1 cellular context compared by ENCODE assay signal in genomic region chr16:10520869-10521578, GRCh38.
A peak's percentile ranks its signal among the peaks of the same experiment; 100 is the strongest.
TF ChIP-seq lines count a peak whose summit lies in the region.

No MANE protein-coding gene starts in this region.

TF ChIP-seq in HepG2, 621 proteins besides CTCF, POLR2A, EP300 and RAD21 (continued from another document and continues in another):
- TF ChIP-seq ZBTB4 (CRISPR knock-in tag; IDR thresholded peaks at IDR 0.05; ENCODE audit: borderline replicate concordance) = no peak
- no peak for TF ChIP-seq ZNF530 (CRISPR knock-in tag; IDR thresholded peaks at IDR 0.05; ENCODE audit: low read depth)
- 0 out of 2 replicates have a peak, but pooled peaks have one; percentile 11 for TF ChIP-seq ZMYM3 (CRISPR knock-in tag; IDR thresholded peaks at IDR 0.05)
- peak; percentile 55 for TF ChIP-seq ZNF781 (CRISPR knock-in tag; IDR thresholded peaks at IDR 0.05; ENCODE audit: borderline replicate concordance, not compliant biosample characterization)
- no peak for TF ChIP-seq ZNF446 (CRISPR knock-in tag; IDR thresholded peaks at IDR 0.05)
- no peak for TF ChIP-seq HMG20A (CRISPR knock-in tag; IDR thresholded peaks at IDR 0.05; ENCODE audit: borderline replicate concordance)
- TF ChIP-seq BRCA1 (CRISPR knock-in tag; IDR thresholded peaks at IDR 0.05) = 0 out of 2 replicates have a peak, but pooled peaks have one; percentile 71
- no peak for TF ChIP-seq ZNF570 (CRISPR knock-in tag; IDR thresholded peaks at IDR 0.05; ENCODE audit: borderline replicate concordance)
- TF ChIP-seq ZHX1 (CRISPR knock-in tag; IDR thresholded peaks at IDR 0.05; ENCODE audit: low read depth) = no peak
- no peak for TF ChIP-seq IKZF5 (CRISPR knock-in tag; IDR thresholded peaks at IDR 0.05)
- no peak for TF ChIP-seq RARA (CRISPR knock-in tag; IDR thresholded peaks at IDR 0.05)
- no peak for TF ChIP-seq TCF7 (IDR thresholded peaks at IDR 0.05; ENCODE audit: low read depth)
- peak; percentile 11; the same call in 1 of the 2 replicates for TF ChIP-seq HOXA3 (CRISPR knock-in tag; IDR thresholded peaks at IDR 0.05)
- TF ChIP-seq SMYD3 (CRISPR knock-in tag; IDR thresholded peaks at IDR 0.05) = no peak
- TF ChIP-seq TEAD2 (CRISPR knock-in tag; IDR thresholded peaks at IDR 0.05) = no peak
- TF ChIP-seq ZNF367 (CRISPR knock-in tag; IDR thresholded peaks at IDR 0.05; ENCODE audit: borderline replicate concordance) = no peak
- 0 out of 2 replicates have a peak, but pooled peaks have one; percentile 17 for TF ChIP-seq ZSCAN9 (CRISPR knock-in tag; IDR thresholded peaks at IDR 0.05; ENCODE audit: borderline replicate concordance)
- peak; percentile 9; the same call in 1 of the 2 replicates for TF ChIP-seq ZNF574 (CRISPR knock-in tag; IDR thresholded peaks at IDR 0.05)
- TF ChIP-seq MXD4 (CRISPR knock-in tag; IDR thresholded peaks at IDR 0.05) = 0 out of 2 replicates have a peak, but pooled peaks have one; percentile 17
- no peak for TF ChIP-seq ZNF879 (CRISPR knock-in tag; IDR thresholded peaks at IDR 0.05)
- no peak for TF ChIP-seq GATAD2A (CRISPR knock-in tag; IDR thresholded peaks at IDR 0.05)
- TF ChIP-seq ZFY (CRISPR knock-in tag; IDR thresholded peaks at IDR 0.05) = peak; percentile 3; the same call in 1 of the 2 replicates
- 0 out of 2 replicates have a peak, but pooled peaks have one; percentile 16 for TF ChIP-seq ZNF800 (CRISPR knock-in tag; IDR thresholded peaks at IDR 0.05)
- TF ChIP-seq ZNF704 (CRISPR knock-in tag; IDR thresholded peaks at IDR 0.05; ENCODE audit: borderline replicate concordance) = 0 out of 2 replicates have a peak, but pooled peaks have one; percentile 9
- 0 out of 2 replicates have a peak, but pooled peaks have one; percentile 27 for TF ChIP-seq ZNF777 (CRISPR knock-in tag; IDR thresholded peaks at IDR 0.05)
- 0 out of 2 replicates have a peak, but pooled peaks have one; percentile 8 for TF ChIP-seq ZBTB43 (CRISPR knock-in tag; conservative IDR thresholded peaks at IDR 0.05)
- TF ChIP-seq DMAP1 (CRISPR knock-in tag; IDR thresholded peaks at IDR 0.05) = 0 out of 2 replicates have a peak, but pooled peaks have one; percentile 4
- TF ChIP-seq MBNL3 (CRISPR knock-in tag; conservative IDR thresholded peaks at IDR 0.05) = no peak
- 0 out of 2 replicates have a peak, but pooled peaks have one; percentile 7 for TF ChIP-seq GATAD1 (CRISPR knock-in tag; IDR thresholded peaks at IDR 0.05)
- TF ChIP-seq ZNF710 (CRISPR knock-in tag; IDR thresholded peaks at IDR 0.05; ENCODE audit: borderline replicate concordance) = no peak
- 0 out of 2 replicates have a peak, but pooled peaks have one; percentile 24 for TF ChIP-seq ZNF576 (CRISPR knock-in tag; IDR thresholded peaks at IDR 0.05)
- TF ChIP-seq ZNF350 (CRISPR knock-in tag; IDR thresholded peaks at IDR 0.05; ENCODE audit: borderline replicate concordance, low read depth) = 0 out of 2 replicates have a peak, but pooled peaks have one; percentile 9
- peak; percentile 13; the same call in 1 of the 2 replicates for TF ChIP-seq KLF15 (CRISPR knock-in tag; IDR thresholded peaks at IDR 0.05; ENCODE audit: borderline replicate concordance)
- peak; percentile 12; the same call in 1 of the 2 replicates for TF ChIP-seq FOXJ3 (CRISPR knock-in tag; IDR thresholded peaks at IDR 0.05; ENCODE audit: borderline replicate concordance)
- TF ChIP-seq ATF3 (CRISPR knock-in tag; IDR thresholded peaks at IDR 0.05) = no peak
- no peak for TF ChIP-seq TFDP1 (CRISPR knock-in tag; IDR thresholded peaks at IDR 0.05; ENCODE audit: borderline replicate concordance)
